In genomic region chr15:96468036-96468435, GRCh38 we compare ENCODE assay signal across 27 cellular contexts.
"Had no signal": no experiment of that assay in that cellular context is flagged by ENCODE, and none has a peak within 500 bp of the region (broad histone marks: within the 10 kb centered on the region; RNA-seq: fewer than 3 reads in every experiment).

No MANE protein-coding gene starts in this region.

- H3K9me3 ChIP-seq: stomach, suprapubic skin, testis, thoracic aorta, thyroid gland, tibial artery, tibial nerve, transverse colon, upper lobe of left lung, upper lobe of right lung, uterus, vagina had no signal

- DNase-seq: stimulated activated CD4-positive, alpha-beta T cell treated with anti-CD3 and anti-CD28 coated beads, Interleukin-2, amount 100 ng/mL, for 48 hours; stimulated activated CD4-positive, alpha-beta T cell treated with anti-CD3 and anti-CD28 coated beads, Interleukin-4, amount 100 ng/mL, for 1 hour; stimulated activated CD4-positive, alpha-beta T cell treated with anti-CD3 and anti-CD28 coated beads, Interleukin-4, amount 100 ng/mL, for 24 hours; stimulated activated CD4-positive, alpha-beta T cell treated with anti-CD3 and anti-CD28 coated beads, Interleukin-4, amount 100 ng/mL, for 4 hours; stimulated activated CD8-positive, alpha-beta memory T cell treated with anti-CD3 and anti-CD28 coated beads, Interleukin-4, amount 100 ng/mL, for 48 hours; stimulated activated naive B cell treated with anti-CD40 and anti-IgM and Interleukin-4, amounts not matched to agents 10 μg/mL and 1 μg/mL and 100 μg/mL, for 72 hours; stimulated activated naive CD4-positive, alpha-beta T cell; stimulated activated naive CD4-positive, alpha-beta T cell treated with Interleukin-2 at 50 U/mL for 16 hours; stimulated activated naive CD8-positive, alpha-beta T cell treated with anti-CD3 and anti-CD28 coated beads, Interleukin-15, amount 100 ng/mL, for 72 hours; stimulated activated naive CD8-positive, alpha-beta T cell treated with anti-CD3 and anti-CD28 coated beads, Interleukin-15, Interleukin-2, amounts not matched to agents 100 U/mL and 50 U/mL, for 24 hours; stomach; substantia nigra; testis; thyroid gland; tibial artery; transverse colon; trophoblast cell; upper lobe of left lung; upper lobe of right lung; uterus had no signal

- H3K27ac ChIP-seq: stomach, suprapubic skin, testis, thoracic aorta, thyroid gland, tibial artery, tibial nerve, transverse colon, upper lobe of left lung, upper lobe of right lung, uterus, vagina had no signal

- H3K4me1 ChIP-seq: stomach, suprapubic skin, testis, thyroid gland, tibial artery, tibial nerve, transverse colon, upper lobe of left lung, upper lobe of right lung, uterus, vagina had no signal

- H3K27me3 ChIP-seq: stomach, testis, thyroid gland, tibial nerve, upper lobe of left lung, uterus, vagina had no signal

- ATAC-seq: stimulated activated effector memory CD8-positive, alpha-beta T cell treated with anti-CD3 and anti-CD28 coated beads, Interleukin-12 subunit alpha, Interleukin-12 subunit beta, amount 100 ng/mL, for 72 hours; stimulated activated memory B cell treated with anti-CD40 and anti-IgM and Interleukin-4, amounts not matched to agents 10 μg/mL and 1 μg/mL and 100 μg/mL, for 72 hours; stimulated activated naive B cell treated with anti-CD40 and anti-IgM and Interleukin-4, amounts not matched to agents 10 μg/mL and 1 μg/mL and 100 μg/mL, for 72 hours; stimulated activated naive CD8-positive, alpha-beta T cell treated with anti-CD3 and anti-CD28 coated beads, Interleukin-15, amount 100 ng/mL, for 72 hours; stimulated activated naive CD8-positive, alpha-beta T cell treated with anti-CD3 and anti-CD28 coated beads, Interleukin-15, Interleukin-2, amounts not matched to agents 100 U/mL and 50 U/mL, for 24 hours; upper lobe of right lung had no signal

- H3K36me3 ChIP-seq: stomach, suprapubic skin, thoracic aorta, thyroid gland, tibial artery, tibial nerve, transverse colon, upper lobe of left lung, upper lobe of right lung, uterus, vagina had no signal

- FAIRE-seq: urothelium cell line had no signal

- H3K4me3 ChIP-seq: stomach, suprapubic skin, testis, thoracic aorta, thyroid gland, tibial artery, tibial nerve, transverse colon, upper lobe of left lung, upper lobe of right lung, uterus, vagina had no signal
